18 cellular contexts compared by ENCODE assay signal in genomic region chr16:77975942-77976341, GRCh38. TPM values are rescaled to one million over a fixed set of nuclear protein-coding genes. Genes with fewer than 3 reads are reported as not detected.
DNase-seq lines count a peak whose midpoint lies in the region; ATAC-seq, FAIRE-seq and TF ChIP-seq lines count a peak whose summit lies in the region.
"Had no signal": no experiment of that assay in that cellular context is flagged by ENCODE, and none has a peak within 500 bp of the region (broad histone marks: within the 10 kb centered on the region; RNA-seq: fewer than 3 reads in every experiment).

No MANE protein-coding gene starts in this region.

- H2AFZ ChIP-seq in HepG2 (ENCODE audit: low read length), result no peak overlapping the region
- H2AFZ ChIP-seq: GM23338 had no signal

- no peak overlapping the region for H3K9ac ChIP-seq in HepG2 (ENCODE audit: insufficient read depth, low read depth, low read length)
- H3K9ac ChIP-seq: BLaER1 treated with 17β-estradiol and CSF1 and Interleukin-3, amounts not matched to agents 10 nM and 100 nM; KMS-11 had no signal

- no peaks in the 10 kb centered on the region for H3K36me3 Mint-ChIP-seq in neural crest cell (ENCODE audit: low read depth)
- H3K36me3 Mint-ChIP-seq: CD4-positive, CD25-positive, alpha-beta regulatory T cell had no signal

- BruUV-seq in HepG2 (replicated peaks; lab: Mats Ljungman, UMichigan), result no TSS peak

- H3K4me2 ChIP-seq in HepG2 (ENCODE audit: low read depth, low read length), result no peak overlapping the region
- H3K4me2 ChIP-seq: GM23338, KMS-11 had no signal

- no peaks in the 10 kb centered on the region for H3K4me1 Mint-ChIP-seq in neural crest cell
- H3K4me1 Mint-ChIP-seq: CD4-positive, CD25-positive, alpha-beta regulatory T cell had no signal

- H3K27ac ChIP-seq in HepG2 (ENCODE audit: extremely low read length, insufficient read depth, low read length) (no peak overlapping the region), right lobe of liver (no peak overlapping the region), brain microvascular endothelial cell (no peak overlapping the region)
- H3K27ac ChIP-seq: KMS-11 had no signal

- H3K79me2 ChIP-seq in HepG2 (ENCODE audit: insufficient read depth, low read length), result no peaks in the 10 kb centered on the region

- H3K27ac Mint-ChIP-seq in neural crest cell (ENCODE audit: unreplicated experiment), result no peak overlapping the region
- H3K27ac Mint-ChIP-seq: GM23338 had no signal

- no peak overlapping the region for H3K4me3 Mint-ChIP-seq in neural crest cell
- H3K4me3 Mint-ChIP-seq: CD4-positive, CD25-positive, alpha-beta regulatory T cell; GM23338 had no signal

- POLR2A ChIA-PET in HepG2 (lab: Yijun Ruan, JAX), result no interaction called here

- in situ Hi-C loops in HepG2 (cut with HindIII; ENCODE audit: extremely low pct_ligation_motif_present, low pct_unique_long_range_greater_than_20kb), result no loop called here
- in situ Hi-C loops in brain microvascular endothelial cell (cut with HindIII; ENCODE audit: low pct_ligation_motif_present, low sequenced_read_pairs), result no loop called here

- no peak for TF ChIP-seq RAD21 in HepG2 (CRISPR knock-in tag; IDR thresholded peaks at IDR 0.05)

- ATAC-seq in HepG2 (peak; percentile 56), right lobe of liver (no peak), HG02759 (IDR thresholded peaks at IDR 0.05; ENCODE audit: unreplicated experiment) (no peak)
- ATAC-seq: GM23338 had no signal

- H3K9me3 ChIP-seq in HepG2 (ENCODE audit: low read length) (no peaks in the 10 kb centered on the region), right lobe of liver (no peaks in the 10 kb centered on the region)
- H3K9me3 ChIP-seq: BLaER1 treated with 17β-estradiol and CSF1 and Interleukin-3, amounts not matched to agents 10 nM and 100 nM had no signal

- no peaks in the 10 kb centered on the region for H3K4me1 ChIP-seq in HepG2 (ENCODE audit: insufficient read depth, low read length)
- no peaks in the 10 kb centered on the region for H3K4me1 ChIP-seq in right lobe of liver

- no peak for FAIRE-seq in HepG2 (lab: Jason Lieb, UNC)
- FAIRE-seq: GM18507 had no signal

- 0% methylated on average over 3 of the region's 3 CpGs for WGBS in HepG2 (ENCODE audit: low lambda C conversion rate)
- WGBS in right lobe of liver (ENCODE audit: insufficient coverage, low coverage, low lambda C conversion rate, missing lambda C conversion rate), result 35% methylated on average over 3 of the region's 3 CpGs

- DNase-seq in HepG2 (ENCODE audit: low spot score), result no peak
- no peak for DNase-seq in right lobe of liver
- DNase-seq in SW480 (ENCODE audit: low spot score), result peak; percentile 3
- no peak for DNase-seq in neural crest cell (ENCODE audit: low read depth, low spot score)
- DNase-seq in brain microvascular endothelial cell, result no peak
- DNase-seq in nucleus accumbens (lab: John Stamatoyannopoulos, UW), result no peak
- DNase-seq: ACHN; CD4-positive, CD25-positive, alpha-beta regulatory T cell; DMS53; GF-D8; HCEC 1CT had no signal

- H3K9me3 Mint-ChIP-seq in neural crest cell, result peaks cover 2% of the 10 kb centered on the region
- H3K9me3 Mint-ChIP-seq: CD4-positive, CD25-positive, alpha-beta regulatory T cell; GM23338 had no signal

- H4K20me1 ChIP-seq in HepG2 (ENCODE audit: insufficient read depth, low read length), result no peaks in the 10 kb centered on the region
- H4K20me1 ChIP-seq: BLaER1 treated with 17β-estradiol and CSF1 and Interleukin-3, amounts not matched to agents 10 nM and 100 nM had no signal

- TF ChIP-seq EP300 in HepG2 (IDR thresholded peaks at IDR 0.05; ENCODE audit: low read depth in 2 of 2, low read length in 2 of 2) (no peak), HepG2 (CRISPR knock-in tag; IDR thresholded peaks at IDR 0.05; ENCODE audit: borderline replicate concordance) (no peak)

- H3K27me3 ChIP-seq in HepG2 (ENCODE audit: control insufficient read depth in 1 of 2, insufficient read depth in 2 of 2, low read length in 2 of 2), result peaks cover 0 to 16% of the 10 kb centered on the region in 2 experiments; a peak in 2 of 5 replicates
- H3K27me3 ChIP-seq in right lobe of liver, result no peaks in the 10 kb centered on the region
- no peaks in the 10 kb centered on the region for H3K27me3 ChIP-seq in brain microvascular endothelial cell (replicated peaks)
- H3K27me3 ChIP-seq: BLaER1 treated with 17β-estradiol and CSF1 and Interleukin-3, amounts not matched to agents 10 nM and 100 nM had no signal

- peaks cover 6% of the 10 kb centered on the region for H3K27me3 Mint-ChIP-seq in neural crest cell (ENCODE audit: low read depth)

- H3K36me3 ChIP-seq in HepG2 (replicated peaks in 1 of 2; ENCODE audit: control insufficient read depth in 1 of 2, insufficient read depth in 2 of 2, low read length in 2 of 2), result no peaks in the 10 kb centered on the region
- no peaks in the 10 kb centered on the region for H3K36me3 ChIP-seq in right lobe of liver
- no peaks in the 10 kb centered on the region for H3K36me3 ChIP-seq in brain microvascular endothelial cell (replicated peaks)
- H3K36me3 ChIP-seq: BLaER1 treated with 17β-estradiol and CSF1 and Interleukin-3, amounts not matched to agents 10 nM and 100 nM had no signal

- CTCF ChIA-PET in HepG2 (lab: Yijun Ruan, JAX; ENCODE audit: low intra/inter-chr PET ratio, low total read pairs), result no interaction called here

- intact Hi-C loops in HepG2 (cut with micrococcal nuclease; ENCODE audit: unreplicated experiment) (no loop called here), right lobe of liver (cut with DNase I) (no loop called here)

- TF ChIP-seq CTCF in HepG2 (CRISPR knock-in tag; IDR thresholded peaks at IDR 0.05), result no peak
- TF ChIP-seq CTCF in right lobe of liver (IDR thresholded peaks at IDR 0.05), result no peak
- TF ChIP-seq CTCF in neural crest cell (conservative IDR thresholded peaks at IDR 0.05), result peak; percentile 17
- no peak for TF ChIP-seq CTCF in brain microvascular endothelial cell (IDR thresholded peaks at IDR 0.05; ENCODE audit: low read depth, low read length, missing control alignments)

- TF ChIP-seq POLR2A in HepG2 (IDR thresholded peaks at IDR 0.05; ENCODE audit: insufficient read depth in 1 of 2, low read depth in 2 of 2, low read length in 2 of 2) (no peak), right lobe of liver (IDR thresholded peaks at IDR 0.05) (no peak)

- H3K4me3 ChIP-seq in HepG2 (replicated peaks in 1 of 3; ENCODE audit: insufficient read depth in 1 of 3, low read depth in 2 of 3, low read length in 3 of 3) (no peak overlapping the region), right lobe of liver (no peak overlapping the region), brain microvascular endothelial cell (ENCODE audit: low read depth, low read length) (no peak overlapping the region)
- H3K4me3 ChIP-seq: BLaER1 treated with 17β-estradiol and CSF1 and Interleukin-3, amounts not matched to agents 10 nM and 100 nM; GM23338 had no signal

TF ChIP-seq in HepG2, 621 proteins besides CTCF, POLR2A, EP300 and RAD21 (continues in another document):
- TF ChIP-seq DDIT3 (CRISPR knock-in tag; IDR thresholded peaks at IDR 0.05) (no peak), ZBTB20 (CRISPR knock-in tag; IDR thresholded peaks at IDR 0.05; ENCODE audit: borderline replicate concordance, low read depth) (no peak), ZNF597 (CRISPR knock-in tag; IDR thresholded peaks at IDR 0.05) (no peak), RFX3 (CRISPR knock-in tag; IDR thresholded peaks at IDR 0.05) (no peak), DBP (CRISPR knock-in tag; IDR thresholded peaks at IDR 0.05; ENCODE audit: not compliant biosample characterization) (no peak)

RNA-seq across cellular contexts. Expression of gene CLEC3A, which starts 46.4 kb away (rescaled TPM):
- total RNA-seq in HepG2 (2016; rRNA removed; fragmentation: Illumina TruSeq; extraction: Trizol) (not detected in 2 replicates), right lobe of liver (not detected), neural crest cell (not detected in 2 replicates)
- not detected in 2 replicates for total RNA-seq in HepG2 (2016; cell fraction: cytosol; rRNA removed; fragmentation: Illumina TruSeq; extraction: Trizol; ENCODE audit: low read depth)
- not detected in 2 replicates for total RNA-seq in HepG2 (2016; cell fraction: insoluble cytoplasmic fraction; rRNA removed; fragmentation: Illumina TruSeq; extraction: Trizol)
- total RNA-seq in HepG2 (2016; cell fraction: membrane; rRNA removed; fragmentation: Illumina TruSeq; extraction: Trizol), result not detected in 2 replicates
- total RNA-seq in HepG2 (2016; cell fraction: nucleus; rRNA removed; fragmentation: Illumina TruSeq; extraction: Trizol), result not detected in 2 replicates
- polyA plus RNA-seq in HepG2 (2011; rRNA removed), result not detected in 2 replicates
- not detected in 2 replicates for polyA plus RNA-seq in HepG2 (2011; cell fraction: cytosol; rRNA removed)
- polyA plus RNA-seq in HepG2 (2011; cell fraction: nucleus; rRNA removed), result not detected in 2 replicates
- polyA plus RNA-seq in HepG2 (2012), result not detected in 2 replicates
- polyA plus RNA-seq in HepG2 (2016; cell fraction: cytosol; fragmentation: Illumina TruSeq; extraction: Trizol; ENCODE audit: low read depth), result not detected in 2 replicates
- polyA plus RNA-seq in HepG2 (2016; cell fraction: insoluble cytoplasmic fraction; fragmentation: Illumina TruSeq; extraction: Trizol; ENCODE audit: low read depth), result not detected in 2 replicates
- polyA plus RNA-seq in HepG2 (2016; cell fraction: membrane; fragmentation: Illumina TruSeq; extraction: Trizol; ENCODE audit: low read depth), result not detected in 2 replicates
- not detected in 2 replicates for polyA plus RNA-seq in HepG2 (2016; cell fraction: nucleus; fragmentation: Illumina TruSeq; extraction: Trizol; ENCODE audit: insufficient read depth, low read depth)
- not detected in 2 replicates for polyA minus RNA-seq in HepG2 (2011; rRNA and poly(A)+ RNA removed; ENCODE audit: low replicate concordance)
- polyA minus RNA-seq in HepG2 (2011; cell fraction: cytosol; rRNA and poly(A)+ RNA removed), result not detected in 2 replicates
- polyA minus RNA-seq in HepG2 (2011; cell fraction: nucleus; rRNA and poly(A)+ RNA removed), result not detected in 2 replicates
- total RNA-seq: A172; CD4-positive, CD25-positive, alpha-beta regulatory T cell; GM23338; HT1080 had no signal
- polyA plus RNA-seq: CD4-positive, CD25-positive, alpha-beta regulatory T cell; GM23338 had no signal
